In genomic region chr6:24932832-24933231, GRCh38 we compare ENCODE assay signal across 9 cellular contexts. TPM values are rescaled to one million over a fixed set of nuclear protein-coding genes. Genes with fewer than 3 reads are reported as not detected.
DNase-seq lines count a peak whose midpoint lies in the region; ATAC-seq and TF ChIP-seq lines count a peak whose summit lies in the region.
"Had no signal": no experiment of that assay in that cellular context is flagged by ENCODE, and none has a peak within 500 bp of the region (broad histone marks: within the 10 kb centered on the region; RNA-seq: fewer than 3 reads in every experiment).

No MANE protein-coding gene starts in this region.

- H4K12ac ChIP-seq in trophoblast cell (ENCODE audit: low read depth, low read length), result no peak overlapping the region

- no peaks in the 10 kb centered on the region for H3K36me3 ChIP-seq in trophoblast cell (ENCODE audit: control insufficient read depth in 1 of 2, insufficient read depth in 2 of 2, low read length in 2 of 2)
- H3K36me3 ChIP-seq in ovary, result no peaks in the 10 kb centered on the region

- H3K9ac ChIP-seq in trophoblast cell (ENCODE audit: low read length), result no peak overlapping the region

- peaks cover 2% of the 10 kb centered on the region for H3K79me2 ChIP-seq in trophoblast cell (ENCODE audit: control insufficient read depth, insufficient read depth, low read length, poor library complexity)

- H3K18ac ChIP-seq in trophoblast cell (ENCODE audit: low read length), result no peak overlapping the region

- intact Hi-C loops in ovary (cut with DNase I), result no loop called here

- H2BK5ac ChIP-seq in trophoblast cell (ENCODE audit: low read depth, low read length, poor library complexity), result peak overlapping the region; percentile 57

- H3K27ac ChIP-seq in trophoblast cell (ENCODE audit: low read depth, low read length), result peak overlapping the region; percentile 77
- no peak overlapping the region for H3K27ac ChIP-seq in ovary

- DNase-seq in T-helper 17 cell (no peak), trophoblast cell (peak; percentile 12 to 67), NCI-H1930 (lab: John Stamatoyannopoulos, UW) (no peak), ovary (no peak)
- DNase-seq: KG1 had no signal

- H3K36me3 Mint-ChIP-seq in T-helper 17 cell (ENCODE audit: low read depth), result peaks cover 17% of the 10 kb centered on the region

- no peak overlapping the region for H4K91ac ChIP-seq in trophoblast cell (ENCODE audit: low read depth, low read length)

- H3K4me3 ChIP-seq in trophoblast cell (ENCODE audit: low read depth, low read length), result no peak overlapping the region
- no peak overlapping the region for H3K4me3 ChIP-seq in ovary
- H3K4me3 ChIP-seq: lung had no signal

- no peak for TF ChIP-seq EP300 in ovary (IDR thresholded peaks at IDR 0.05)

- no peaks in the 10 kb centered on the region for H3K27me3 Mint-ChIP-seq in T-helper 17 cell

- H3K9me3 ChIP-seq in T-helper 17 cell (ENCODE audit: control insufficient read depth, low read length, poor library complexity, severe bottlenecking), result no peaks in the 10 kb centered on the region
- no peaks in the 10 kb centered on the region for H3K9me3 ChIP-seq in trophoblast cell (ENCODE audit: insufficient read depth, low read depth, low read length)
- no peaks in the 10 kb centered on the region for H3K9me3 ChIP-seq in ovary

- ATAC-seq in GM18873 (IDR thresholded peaks at IDR 0.05; ENCODE audit: low FRiP score, unreplicated experiment) (peak; percentile 28), HG02610 (IDR thresholded peaks at IDR 0.05; ENCODE audit: unreplicated experiment) (peak; percentile 33), T-helper 17 cell (no peak), GM21576 (IDR thresholded peaks at IDR 0.05; ENCODE audit: unreplicated experiment) (no peak)

- H2BK120ac ChIP-seq in trophoblast cell (ENCODE audit: insufficient read depth, low read length, poor library complexity), result no peak overlapping the region

- H2AFZ ChIP-seq in trophoblast cell (ENCODE audit: insufficient read depth, low read length, poor library complexity), result no peak overlapping the region

- H4K8ac ChIP-seq in trophoblast cell (ENCODE audit: low read depth, low read length), result no peak overlapping the region

- peaks cover 51% of the 10 kb centered on the region for H3K4me1 Mint-ChIP-seq in T-helper 17 cell

- peaks cover 18% of the 10 kb centered on the region for H3K79me1 ChIP-seq in trophoblast cell (ENCODE audit: low read length)

- no peak for TF ChIP-seq POLR2A in ovary (IDR thresholded peaks at IDR 0.05)

- H3K4me1 ChIP-seq in trophoblast cell (ENCODE audit: control insufficient read depth in 1 of 2, insufficient read depth in 2 of 2, low read length in 2 of 2), result peaks cover 6 to 14% of the 10 kb centered on the region in 2 experiments
- H3K4me1 ChIP-seq in ovary (ENCODE audit: insufficient read depth), result no peaks in the 10 kb centered on the region

- H3K23ac ChIP-seq in trophoblast cell (ENCODE audit: low read length), result no peak overlapping the region

- no peak overlapping the region for H2AK5ac ChIP-seq in trophoblast cell (ENCODE audit: low read length)

- H3K14ac ChIP-seq in trophoblast cell (ENCODE audit: low read length), result no peak overlapping the region

- no peak overlapping the region for H3K4ac ChIP-seq in trophoblast cell (ENCODE audit: low read depth, low read length)

- no CpG with 5 or more reads among the region's 3 CpGs for WGBS in trophoblast cell (ENCODE audit: extremely low coverage, insufficient coverage, insufficient read length)
- 63 to 71% (median 67%) methylated on average over 3 of the region's 3 CpGs for WGBS in ovary, 3 donors

- no peaks in the 10 kb centered on the region for H3K27me3 ChIP-seq in trophoblast cell (ENCODE audit: insufficient read depth, low read length)
- no peaks in the 10 kb centered on the region for H3K27me3 ChIP-seq in ovary

- H3K4me2 ChIP-seq in trophoblast cell (ENCODE audit: low read length), result no peak overlapping the region

- no peak for TF ChIP-seq CTCF in ovary (IDR thresholded peaks at IDR 0.05)

- peak overlapping the region; percentile 98 for H3K4me3 Mint-ChIP-seq in T-helper 17 cell

- H2BK12ac ChIP-seq in trophoblast cell (ENCODE audit: low read length), result no peak overlapping the region

- peak overlapping the region; percentile 98 for H3K27ac Mint-ChIP-seq in T-helper 17 cell

RNA-seq across cellular contexts. Expression of gene RIPOR2, which starts 2.9 kb away (rescaled TPM):
- total RNA-seq in T-helper 17 cell, result 100 to 1,000 TPM; 296 to 364 TPM
- 114 and 123 TPM in 2 replicates for polyA plus RNA-seq in trophoblast cell (2013)
- total RNA-seq in ovary, result 10 to 100 TPM in 1 of 7 donors, 1 to 10 TPM in 6; 1.1 to 14.4 (median 4.5) TPM
- polyA plus RNA-seq in ovary, result 1 to 10 TPM; 3.6 to 8.1 TPM

Comparison
In these comparisons a context has a peak if more than half of its experiments do, and no peak if none do; other contexts are left out.
1. ATAC-seq: peak in GM18873 (single experiment) and HG02610 (single experiment); none in T-helper 17 cell (single experiment) and GM21576 (single experiment).
2. DNase-seq: peak in trophoblast cell (2 of 2); none in T-helper 17 cell (0 of 3), NCI-H1930 (0 of 2) and ovary (0 of 5).
3. RNA of gene RIPOR2, which starts 2.9 kb away (total RNA-seq): 296 to 364 TPM in T-helper 17 cell; 1.1 to 14.4 TPM in ovary; every median in the first group is over 10 times any median in the second.